In genomic region chr11:124313131-124313530, GRCh38 we compare ENCODE assay signal across 3 cellular contexts.
TF ChIP-seq lines count a peak whose summit lies in the region.

No MANE protein-coding gene starts in this region.

TF ChIP-seq in IMR-90, 13 proteins besides CTCF, POLR2A, EP300 and RAD21:
- TF ChIP-seq, protein P1, sequence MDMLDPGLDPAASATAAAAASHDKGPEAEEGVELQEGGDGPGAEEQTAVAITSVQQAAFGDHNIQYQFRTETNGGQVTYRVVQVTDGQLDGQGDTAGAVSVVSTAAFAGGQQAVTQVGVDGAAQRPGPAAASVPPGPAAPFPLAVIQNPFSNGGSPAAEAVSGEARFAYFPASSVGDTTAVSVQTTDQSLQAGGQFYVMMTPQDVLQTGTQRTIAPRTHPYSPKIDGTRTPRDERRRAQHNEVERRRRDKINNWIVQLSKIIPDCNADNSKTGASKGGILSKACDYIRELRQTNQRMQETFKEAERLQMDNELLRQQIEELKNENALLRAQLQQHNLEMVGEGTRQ (IDR thresholded peaks at IDR 0.05; ENCODE audit: low read depth, low read length) = no peak
- TF ChIP-seq MAZ (IDR thresholded peaks at IDR 0.05; ENCODE audit: borderline replicate concordance, low read depth, low read length) = no peak
- no peak for TF ChIP-seq MXI1 (IDR thresholded peaks at IDR 0.05; ENCODE audit: borderline replicate concordance, low read depth, low read length)
- TF ChIP-seq FOS (IDR thresholded peaks at IDR 0.05; ENCODE audit: low read depth, low read length) = no peak
- no peak for TF ChIP-seq ELK1 (IDR thresholded peaks at IDR 0.05; ENCODE audit: borderline replicate concordance, low read depth, low read length)
- TF ChIP-seq MAFK (IDR thresholded peaks at IDR 0.05; ENCODE audit: low read depth, low read length) = no peak
- TF ChIP-seq BHLHE40 (IDR thresholded peaks at IDR 0.05; ENCODE audit: low read depth, low read length) = no peak
- TF ChIP-seq NFE2L2 (IDR thresholded peaks at IDR 0.05; ENCODE audit: low read depth, low read length) = no peak
- no peak for TF ChIP-seq RFX5 (IDR thresholded peaks at IDR 0.05; ENCODE audit: low read depth, low read length)
TF ChIP-seq in IMR-90: peak in this region for 0.

TF ChIP-seq in K562, 482 proteins besides CTCF, POLR2A, EP300 and RAD21:
- TF ChIP-seq TCF7 (IDR thresholded peaks at IDR 0.05; ENCODE audit: borderline replicate concordance) = no peak
- TF ChIP-seq TCF15 (CRISPR knock-in tag; IDR thresholded peaks at IDR 0.05) = no peak
- TF ChIP-seq ELF4 (CRISPR knock-in tag; IDR thresholded peaks at IDR 0.05) = peak; percentile 24; the same call in 1 of the 2 replicates
- TF ChIP-seq HNRNPUL1 (IDR thresholded peaks at IDR 0.05; ENCODE audit: low read length) = no peak
- TF ChIP-seq HLTF (IDR thresholded peaks at IDR 0.05) = peak; percentile 45; the same call in 1 of the 2 replicates
- TF ChIP-seq, protein P2, sequence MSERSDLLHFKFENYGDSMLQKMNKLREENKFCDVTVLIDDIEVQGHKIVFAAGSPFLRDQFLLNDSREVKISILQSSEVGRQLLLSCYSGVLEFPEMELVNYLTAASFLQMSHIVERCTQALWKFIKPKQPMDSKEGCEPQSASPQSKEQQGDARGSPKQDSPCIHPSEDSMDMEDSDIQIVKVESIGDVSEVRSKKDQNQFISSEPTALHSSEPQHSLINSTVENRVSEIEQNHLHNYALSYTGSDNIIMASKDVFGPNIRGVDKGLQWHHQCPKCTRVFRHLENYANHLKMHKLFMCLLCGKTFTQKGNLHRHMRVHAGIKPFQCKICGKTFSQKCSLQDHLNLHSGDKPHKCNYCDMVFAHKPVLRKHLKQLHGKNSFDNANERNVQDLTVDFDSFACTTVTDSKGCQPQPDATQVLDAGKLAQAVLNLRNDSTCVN (CRISPR knock-in tag; IDR thresholded peaks at IDR 0.05) = 0 out of 2 replicates have a peak, but pooled peaks have one; percentile 47
- TF ChIP-seq, protein P3, sequence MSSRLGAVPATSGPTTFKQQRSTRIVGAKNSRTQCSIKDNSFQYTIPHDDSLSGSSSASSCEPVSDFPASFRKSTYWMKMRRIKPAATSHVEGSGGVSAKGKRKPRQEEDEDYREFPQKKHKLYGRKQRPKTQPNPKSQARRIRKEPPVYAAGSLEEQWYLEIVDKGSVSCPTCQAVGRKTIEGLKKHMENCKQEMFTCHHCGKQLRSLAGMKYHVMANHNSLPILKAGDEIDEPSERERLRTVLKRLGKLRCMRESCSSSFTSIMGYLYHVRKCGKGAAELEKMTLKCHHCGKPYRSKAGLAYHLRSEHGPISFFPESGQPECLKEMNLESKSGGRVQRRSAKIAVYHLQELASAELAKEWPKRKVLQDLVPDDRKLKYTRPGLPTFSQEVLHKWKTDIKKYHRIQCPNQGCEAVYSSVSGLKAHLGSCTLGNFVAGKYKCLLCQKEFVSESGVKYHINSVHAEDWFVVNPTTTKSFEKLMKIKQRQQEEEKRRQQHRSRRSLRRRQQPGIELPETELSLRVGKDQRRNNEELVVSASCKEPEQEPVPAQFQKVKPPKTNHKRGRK (tag; IDR thresholded peaks at IDR 0.05) = peak; percentile 91
- TF ChIP-seq, protein P4, sequence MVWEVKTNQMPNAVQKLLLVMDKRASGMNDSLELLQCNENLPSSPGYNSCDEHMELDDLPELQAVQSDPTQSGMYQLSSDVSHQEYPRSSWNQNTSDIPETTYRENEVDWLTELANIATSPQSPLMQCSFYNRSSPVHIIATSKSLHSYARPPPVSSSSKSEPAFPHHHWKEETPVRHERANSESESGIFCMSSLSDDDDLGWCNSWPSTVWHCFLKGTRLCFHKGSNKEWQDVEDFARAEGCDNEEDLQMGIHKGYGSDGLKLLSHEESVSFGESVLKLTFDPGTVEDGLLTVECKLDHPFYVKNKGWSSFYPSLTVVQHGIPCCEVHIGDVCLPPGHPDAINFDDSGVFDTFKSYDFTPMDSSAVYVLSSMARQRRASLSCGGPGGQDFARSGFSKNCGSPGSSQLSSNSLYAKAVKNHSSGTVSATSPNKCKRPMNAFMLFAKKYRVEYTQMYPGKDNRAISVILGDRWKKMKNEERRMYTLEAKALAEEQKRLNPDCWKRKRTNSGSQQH (CRISPR knock-in tag; IDR thresholded peaks at IDR 0.05) = 0 out of 2 replicates have a peak, but pooled peaks have one; percentile 27

TF ChIP-seq in SK-N-SH, 30 proteins besides CTCF, POLR2A, EP300 and RAD21:
- TF ChIP-seq TEAD4 (IDR thresholded peaks at IDR 0.05; ENCODE audit: borderline replicate concordance, insufficient read depth) = no peak
- TF ChIP-seq TCF12 (IDR thresholded peaks at IDR 0.05) = no peak
- TF ChIP-seq EZH2phosphoT487 (IDR thresholded peaks at IDR 0.05; ENCODE audit: borderline replicate concordance, low read depth) = no peak
- no peak for TF ChIP-seq SMC3 (IDR thresholded peaks at IDR 0.05; ENCODE audit: low read depth, low read length)
